8 cellular contexts compared by ENCODE assay signal in the genomic region with DNA sequence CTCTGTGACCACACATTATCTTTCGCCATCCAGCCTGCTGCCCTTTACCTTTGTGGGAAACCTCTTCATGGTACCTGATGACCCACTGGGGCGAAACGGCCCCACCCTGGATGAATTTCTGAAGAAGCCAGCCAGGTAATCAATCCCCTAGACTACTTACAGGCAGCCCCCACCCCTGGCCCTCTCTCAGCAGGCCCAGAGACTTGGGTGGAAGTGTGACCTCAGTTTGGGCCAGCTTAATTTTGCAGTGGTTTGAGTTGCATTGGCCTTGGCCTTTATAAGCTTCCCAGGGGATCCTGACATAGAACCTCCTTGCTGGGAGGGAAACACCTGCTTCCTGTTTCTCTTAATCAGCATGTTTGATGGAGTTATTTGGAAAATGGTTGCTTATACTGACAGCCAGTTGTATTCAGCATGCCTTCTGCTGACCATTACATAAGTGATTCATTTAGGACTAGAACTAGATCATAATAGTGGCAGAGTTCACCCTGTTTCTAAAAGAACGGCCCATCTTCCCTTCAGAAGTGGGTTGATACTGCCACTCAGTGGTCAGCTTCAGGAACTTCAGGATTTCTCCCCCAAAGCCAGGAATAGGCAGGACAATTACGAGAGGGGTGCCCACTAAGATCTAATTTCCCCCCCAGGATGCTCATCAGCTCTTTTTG. TPM values are rescaled to one million over a fixed set of nuclear protein-coding genes. Genes with fewer than 3 reads are reported as not detected.
DNase-seq lines count a peak whose midpoint lies in the region; ATAC-seq and TF ChIP-seq lines count a peak whose summit lies in the region.

No MANE protein-coding gene starts in this region.

- H3K9me3 Mint-ChIP-seq in memory B cell: no peaks in the 10 kb centered on the region

- intact Hi-C loops in testis (cut with DNase I; ENCODE audit: low total_unique reads): no loop called here

- DNase-seq in COLO668 (lab: John Stamatoyannopoulos, UW; ENCODE audit: unreplicated experiment) (peak; percentile 41), NCI-H146 (lab: John Stamatoyannopoulos, UW) (peak; percentile 52), T-helper 17 cell (no peak), ecto neural progenitor cell (ENCODE audit: low spot score) (peak; percentile 31), memory B cell (ENCODE audit: low spot score in 2 of 2) (peak; percentile 41 to 46), testis (no peak)
- DNase-seq in activated CD4-positive, CD25-positive, alpha-beta regulatory T cell (lab: John Stamatoyannopoulos, UW): no peak

- 58 to 61% methylated on average over 5 of the region's 5 CpGs for WGBS in testis, 2 donors

- H3K27me3 Mint-ChIP-seq in T-helper 17 cell (no peaks in the 10 kb centered on the region), memory B cell (no peaks in the 10 kb centered on the region)

- H3K27ac Mint-ChIP-seq in T-helper 17 cell (peak overlapping the region; percentile 90), memory B cell (peak overlapping the region; percentile 41)

- no peak for TF ChIP-seq POLR2A in testis (IDR thresholded peaks at IDR 0.05)

- H3K9me3 ChIP-seq in T-helper 17 cell (ENCODE audit: control insufficient read depth, low read length, poor library complexity, severe bottlenecking) (no peaks in the 10 kb centered on the region), testis (no peaks in the 10 kb centered on the region)

- H3K4me1 ChIP-seq in testis: peaks cover 27% of the 10 kb centered on the region

- H3K4me3 ChIP-seq in testis: no peak overlapping the region

- TF ChIP-seq CTCF in testis (IDR thresholded peaks at IDR 0.05): peak; percentile 70 to 89 (median 74)

- H3K27ac ChIP-seq in testis: peak overlapping the region in 1 of 2 donors; percentile 8

- peaks cover 38% of the 10 kb centered on the region for H3K4me1 Mint-ChIP-seq in T-helper 17 cell
- peaks cover 39% of the 10 kb centered on the region for H3K4me1 Mint-ChIP-seq in memory B cell

- H3K36me3 ChIP-seq in testis (ENCODE audit: low read depth, missing control alignments): no peaks in the 10 kb centered on the region

- peak; percentile 50 for ATAC-seq in GM19395 (IDR thresholded peaks at IDR 0.05; ENCODE audit: unreplicated experiment)
- ATAC-seq in T-helper 17 cell: peak; percentile 56
- ATAC-seq in memory B cell (ENCODE audit: low read depth): peak; percentile 39

- H3K36me3 Mint-ChIP-seq in T-helper 17 cell (ENCODE audit: low read depth) (peaks cover 3% of the 10 kb centered on the region), memory B cell (peaks cover 25% of the 10 kb centered on the region)

- peak overlapping the region; percentile 45 for H3K4me3 Mint-ChIP-seq in T-helper 17 cell
- peak overlapping the region; percentile 14 for H3K4me3 Mint-ChIP-seq in memory B cell

- no peaks in the 10 kb centered on the region for H3K27me3 ChIP-seq in testis

RNA-seq across cellular contexts. Expression of a gene that starts 6.1 kb away (rescaled TPM):
- total RNA-seq in T-helper 17 cell (10 to 100 TPM; 64.3 to 82.6 TPM), testis (10 to 100 TPM; 76.7 to 86.1 TPM)
- 76.6 TPM for polyA plus RNA-seq in testis (ENCODE audit: insufficient read depth, low read depth, low replicate concordance)

RNA-seq across cellular contexts. Expression of a gene that starts 6.7 kb away (rescaled TPM):
- 100 to 1,000 TPM; 118 to 128 TPM for total RNA-seq in T-helper 17 cell
- 10 to 100 TPM; 52.0 to 66.0 TPM for total RNA-seq in testis
- 27.9 TPM for polyA plus RNA-seq in testis (ENCODE audit: insufficient read depth, low read depth, low replicate concordance)

RNA-seq across cellular contexts. Expression of a gene that starts 7.0 kb away (rescaled TPM):
- total RNA-seq in T-helper 17 cell: 1 to 10 TPM; 4.2 to 6.0 TPM
- total RNA-seq in testis: 10 to 100 TPM; 13.5 to 17.0 TPM
- 9.0 TPM for polyA plus RNA-seq in testis (ENCODE audit: insufficient read depth, low read depth, low replicate concordance)

RNA-seq across cellular contexts. Expression of a gene that starts 37.7 kb away (rescaled TPM):
- total RNA-seq in T-helper 17 cell (under 1 TPM in 1 of 2 donors, not detected in 1; 0.22 TPM), testis (10 to 100 TPM; 21.8 TPM)
- polyA plus RNA-seq in testis (ENCODE audit: insufficient read depth, low read depth, low replicate concordance): 22.0 TPM

Comparison
In these comparisons a context has a peak if more than half of its experiments do, and no peak if none do; other contexts are left out.
1. DNase-seq: peak in COLO668 (single experiment), NCI-H146 (single experiment), ecto neural progenitor cell (single experiment) and memory B cell (2 of 2); none in T-helper 17 cell (0 of 3), testis (single experiment) and activated CD4-positive, CD25-positive, alpha-beta regulatory T cell (0 of 4).
2. Peak in every context shown above with its lines, with median percentiles within 50 percentile points of each other: ATAC-seq.